21 cellular contexts compared by ENCODE assay signal in genomic region chr5:72788851-72789505, GRCh38. TPM values are rescaled to one million over a fixed set of nuclear protein-coding genes. Genes with fewer than 3 reads are reported as not detected.
DNase-seq lines count a peak whose midpoint lies in the region; ATAC-seq and TF ChIP-seq lines count a peak whose summit lies in the region.
"Had no signal": no experiment of that assay in that cellular context is flagged by ENCODE, and none has a peak within 500 bp of the region (broad histone marks: within the 10 kb centered on the region; RNA-seq: fewer than 3 reads in every experiment).

No MANE protein-coding gene starts in this region.

- H3K27me3 ChIP-seq in Caco-2 (replicated peaks; ENCODE audit: control insufficient read depth, insufficient read depth, low read length): no peaks in the 10 kb centered on the region
- H3K27me3 ChIP-seq: cardiac muscle cell had no signal

- H3K4me3 ChIP-seq in Caco-2 (ENCODE audit: low read depth, low read length) (no peak overlapping the region), epithelial cell of esophagus (ENCODE audit: low read length) (no peak overlapping the region)
- H3K4me3 ChIP-seq: cardiac muscle cell, HAP-1 had no signal

- CTCF ChIA-PET in Caco-2 (lab: Charles Lee): no interaction called here
- CTCF ChIA-PET in activated CD4-positive, alpha-beta T cell treated with anti-CD3 and anti-CD28 coated beads for 36 hours (lab: Charles Lee): no interaction called here

- no peaks in the 10 kb centered on the region for H3K36me3 Mint-ChIP-seq in Caco-2 (ENCODE audit: insufficient read depth, unreplicated experiment)
- no peaks in the 10 kb centered on the region for H3K36me3 Mint-ChIP-seq in activated CD4-positive, alpha-beta T cell treated with anti-CD3 and anti-CD28 coated beads for 36 hours (ENCODE audit: low read depth)
- H3K36me3 Mint-ChIP-seq in activated T-cell treated with anti-CD3 and anti-CD28 coated beads, Interleukin-2, amount 50 U/mL, for 24 hours (ENCODE audit: low read depth): no peaks in the 10 kb centered on the region
- H3K36me3 Mint-ChIP-seq: activated naive CD4-positive, alpha-beta T cell treated with anti-CD3 and anti-CD28 coated beads, Interleukin-2, amount 50 U/mL, for 72 hours; natural killer cell treated with Interleukin-12 subunit alpha and Interleukin-12 subunit beta and Interleukin-15 and Interleukin-18, amount 100 ng/mL, for 72 hours had no signal

- peaks cover 10% of the 10 kb centered on the region for H3K9me3 Mint-ChIP-seq in Caco-2 (ENCODE audit: unreplicated experiment)
- H3K9me3 Mint-ChIP-seq in activated CD4-positive, alpha-beta T cell treated with anti-CD3 and anti-CD28 coated beads for 36 hours (ENCODE audit: low read depth): no peaks in the 10 kb centered on the region
- no peaks in the 10 kb centered on the region for H3K9me3 Mint-ChIP-seq in activated T-cell treated with anti-CD3 and anti-CD28 coated beads, Interleukin-2, amount 50 U/mL, for 24 hours
- H3K9me3 Mint-ChIP-seq: activated CD4-positive, alpha-beta T cell treated with anti-CD3 and anti-CD28 coated beads, Interleukin-2, amount 10 ng/mL, durations not matched to agents 24 days and 14 days; activated naive CD4-positive, alpha-beta T cell treated with anti-CD3 and anti-CD28 coated beads, Interleukin-2, amount 50 U/mL, for 72 hours; natural killer cell treated with Interleukin-12 subunit alpha and Interleukin-12 subunit beta and Interleukin-15 and Interleukin-18, amount 100 ng/mL, for 72 hours had no signal

- H3K27me3 Mint-ChIP-seq in Caco-2 (ENCODE audit: insufficient read depth, unreplicated experiment): no peaks in the 10 kb centered on the region
- H3K27me3 Mint-ChIP-seq in activated CD4-positive, alpha-beta T cell treated with anti-CD3 and anti-CD28 coated beads for 36 hours: peaks cover 4% of the 10 kb centered on the region
- peaks cover 17% of the 10 kb centered on the region for H3K27me3 Mint-ChIP-seq in activated T-cell treated with anti-CD3 and anti-CD28 coated beads, Interleukin-2, amount 50 U/mL, for 24 hours

- POLR2A ChIA-PET in Caco-2 (lab: Charles Lee): no interaction called here
- POLR2A ChIA-PET in activated CD4-positive, alpha-beta T cell treated with anti-CD3 and anti-CD28 coated beads for 36 hours (lab: Charles Lee): no interaction called here

- H3K27ac Mint-ChIP-seq in Caco-2 (ENCODE audit: unreplicated experiment): peak overlapping the region; percentile 49
- H3K27ac Mint-ChIP-seq in activated CD4-positive, alpha-beta T cell treated with anti-CD3 and anti-CD28 coated beads for 36 hours: no peak overlapping the region
- H3K27ac Mint-ChIP-seq in activated T-cell treated with anti-CD3 and anti-CD28 coated beads, Interleukin-2, amount 50 U/mL, for 24 hours: no peak overlapping the region
- H3K27ac Mint-ChIP-seq: activated CD4-positive, alpha-beta T cell treated with anti-CD3 and anti-CD28 coated beads, Interleukin-2, amount 10 ng/mL, durations not matched to agents 24 days and 14 days; activated naive CD4-positive, alpha-beta T cell treated with anti-CD3 and anti-CD28 coated beads, Interleukin-2, amount 50 U/mL, for 72 hours; natural killer cell treated with Interleukin-12 subunit alpha and Interleukin-12 subunit beta and Interleukin-15 and Interleukin-18, amount 100 ng/mL, for 72 hours had no signal

- ATAC-seq in left colon (peak; percentile 96), HG02759 (IDR thresholded peaks at IDR 0.05; ENCODE audit: unreplicated experiment) (no peak)
- no peak for ATAC-seq in activated CD4-positive, alpha-beta T cell treated with anti-CD3 and anti-CD28 coated beads for 36 hours
- ATAC-seq: activated naive CD4-positive, alpha-beta T cell treated with anti-CD3 and anti-CD28 coated beads, Interleukin-2, amount 50 U/mL, for 72 hours; natural killer cell treated with Interleukin-12 subunit alpha and Interleukin-12 subunit beta and Interleukin-15 and Interleukin-18, amount 100 ng/mL, for 72 hours had no signal

- peak; percentile 22 to 31 for DNase-seq in Caco-2
- DNase-seq in LoVo (ENCODE audit: low spot score): peak; percentile 77
- peak; percentile 87 for DNase-seq in epithelial cell of esophagus (ENCODE audit: low read depth)
- no peak for DNase-seq in left colon
- DNase-seq in nucleus accumbens (lab: John Stamatoyannopoulos, UW): no peak
- DNase-seq in activated CD4-positive, alpha-beta T cell treated with anti-CD3 and anti-CD28 coated beads for 36 hours: no peak
- no peak for DNase-seq in activated T-cell treated with anti-CD3 and anti-CD28 coated beads, Interleukin-2, amount 50 U/mL, for 24 hours
- DNase-seq: activated CD4-positive, alpha-beta T cell treated with anti-CD3 and anti-CD28 coated beads, Interleukin-2, amount 10 ng/mL, durations not matched to agents 24 days and 14 days; activated T-cell treated with anti-CD3 and anti-CD28 coated beads for 4 hours; C1 segment of cervical spinal cord; DND-41; effector CD4-positive, alpha-beta T cell; NCI-H1048; NCI-H2171 treated with DMSO at 0.1 percent for 48 hours; SIG-M5; T1000 had no signal

- H3K4me3 Mint-ChIP-seq in Caco-2 (ENCODE audit: unreplicated experiment): no peak overlapping the region
- no peak overlapping the region for H3K4me3 Mint-ChIP-seq in activated CD4-positive, alpha-beta T cell treated with anti-CD3 and anti-CD28 coated beads for 36 hours
- no peak overlapping the region for H3K4me3 Mint-ChIP-seq in activated T-cell treated with anti-CD3 and anti-CD28 coated beads, Interleukin-2, amount 50 U/mL, for 24 hours
- H3K4me3 Mint-ChIP-seq: activated CD4-positive, alpha-beta T cell treated with anti-CD3 and anti-CD28 coated beads, Interleukin-2, amount 10 ng/mL, durations not matched to agents 24 days and 14 days; natural killer cell treated with Interleukin-12 subunit alpha and Interleukin-12 subunit beta and Interleukin-15 and Interleukin-18, amount 100 ng/mL, for 72 hours had no signal

- no TSS peak for BruUV-seq in Caco-2 (replicated peaks; lab: Mats Ljungman, UMichigan)

- H3K36me3 ChIP-seq in Caco-2 (ENCODE audit: control insufficient read depth, insufficient read depth, low read length): no peaks in the 10 kb centered on the region
- H3K36me3 ChIP-seq: cardiac muscle cell, HAP-1 had no signal

- peaks cover 18% of the 10 kb centered on the region for H3K4me1 Mint-ChIP-seq in Caco-2 (ENCODE audit: low read depth, unreplicated experiment)
- no peaks in the 10 kb centered on the region for H3K4me1 Mint-ChIP-seq in activated CD4-positive, alpha-beta T cell treated with anti-CD3 and anti-CD28 coated beads for 36 hours
- no peaks in the 10 kb centered on the region for H3K4me1 Mint-ChIP-seq in activated T-cell treated with anti-CD3 and anti-CD28 coated beads, Interleukin-2, amount 50 U/mL, for 24 hours (ENCODE audit: low read depth)
- H3K4me1 Mint-ChIP-seq: activated CD4-positive, alpha-beta T cell treated with anti-CD3 and anti-CD28 coated beads, Interleukin-2, amount 10 ng/mL, durations not matched to agents 24 days and 14 days had no signal

- H3K4me1 ChIP-seq in Caco-2: peaks cover 22% of the 10 kb centered on the region

- no peaks in the 10 kb centered on the region for H3K9me3 ChIP-seq in Caco-2
- H3K9me3 ChIP-seq: HAP-1 had no signal

- intact Hi-C loops in Caco-2 (cut with micrococcal nuclease; ENCODE audit: unreplicated experiment) (no loop called here), left colon (cut with DNase I, micrococcal nuclease) (no loop called here)
- intact Hi-C loops in activated CD4-positive, alpha-beta T cell treated with anti-CD3 and anti-CD28 coated beads for 36 hours (cut with DNase I, micrococcal nuclease): no loop called here

- TF ChIP-seq CTCF in Caco-2 (IDR thresholded peaks at IDR 0.05; ENCODE audit: insufficient read depth in 1 of 2, low read depth in 1 of 2, low read length in 1 of 2, severe bottlenecking in 1 of 2, unreplicated experiment in 1 of 2) (no peak), epithelial cell of esophagus (IDR thresholded peaks at IDR 0.05; ENCODE audit: insufficient read depth, low read depth, low read length, missing control alignments) (no peak)

RNA-seq across cellular contexts. Expression of gene TNPO1, which starts 27.5 kb away (rescaled TPM):
- total RNA-seq in Caco-2 (2022) (148 TPM in 2 replicates), left colon (10 to 100 TPM; 74.7 to 75.0 TPM)
- total RNA-seq in activated CD4-positive, alpha-beta T cell treated with anti-CD3 and anti-CD28 coated beads for 36 hours: 100 to 1,000 TPM; 107 to 162 TPM

Comparison
In these comparisons a context has a peak if more than half of its experiments do, and no peak if none do; other contexts are left out.
1. DNase-seq: peak in Caco-2 (2 of 2), LoVo (single experiment) and epithelial cell of esophagus (single experiment); none in left colon (0 of 2), nucleus accumbens (0 of 56), activated CD4-positive, alpha-beta T cell treated with anti-CD3 and anti-CD28 coated beads for 36 hours (single experiment) and activated T-cell treated with anti-CD3 and anti-CD28 coated beads, Interleukin-2, amount 50 U/mL, for 24 hours (single experiment).